22 cellular contexts compared by ENCODE assay signal in genomic region chr3:22170370-22170769, GRCh38.
A peak's percentile ranks its signal among the peaks of the same experiment; 100 is the strongest.
DNase-seq lines count a peak whose midpoint lies in the region; FAIRE-seq and TF ChIP-seq lines count a peak whose summit lies in the region.
"Had no signal": no experiment of that assay in that cellular context is flagged by ENCODE, and none has a peak within 500 bp of the region (broad histone marks: within the 10 kb centered on the region; RNA-seq: fewer than 3 reads in every experiment).

No MANE protein-coding gene starts in this region.

- H3F3A ChIP-seq in OCI-LY1 (ENCODE audit: insufficient read depth, low read length) = no peaks in the 10 kb centered on the region

- H3K4me1 ChIP-seq in OCI-LY1 (ENCODE audit: insufficient read depth, low read length, severe bottlenecking) (no peaks in the 10 kb centered on the region), kidney (ENCODE audit: control insufficient read depth in 1 of 2, insufficient read depth in 1 of 2, low read depth in 1 of 2, low read length in 2 of 2) (no peaks in the 10 kb centered on the region)
- H3K4me1 ChIP-seq: BLaER1, Caco-2, HAP-1 had no signal

- no peak for TF ChIP-seq CTCF in OCI-LY1 (IDR thresholded peaks at IDR 0.05; ENCODE audit: low read length)
- TF ChIP-seq CTCF in kidney (IDR thresholded peaks at IDR 0.05; ENCODE audit: borderline replicate concordance, extremely low read depth, insufficient read depth) = no peak

- no peak overlapping the region for H3K4me2 ChIP-seq in OCI-LY1 (ENCODE audit: low read length)
- H3K4me2 ChIP-seq: BLaER1 had no signal

- H3K9ac ChIP-seq in OCI-LY1 (ENCODE audit: low read length) (no peak overlapping the region), kidney (ENCODE audit: low read length in 2 of 2) (no peak overlapping the region)
- H3K9ac ChIP-seq: BLaER1 had no signal

- H3K27ac ChIP-seq in OCI-LY1 (ENCODE audit: low read depth, low read length, poor library complexity, severe bottlenecking) (no peak overlapping the region), kidney (ENCODE audit: low read depth in 2 of 2, low read length in 2 of 2) (no peak overlapping the region)
- H3K27ac ChIP-seq: BLaER1, C4-2B had no signal

- H3K79me2 ChIP-seq in OCI-LY1 (ENCODE audit: insufficient read depth, low read length) = no peaks in the 10 kb centered on the region

- 0 out of 2 replicates have a peak overlapping the region, but pooled peaks have one; percentile 12 for H2AFZ ChIP-seq in OCI-LY1 (ENCODE audit: low read length)

- in situ Hi-C loops in ACHN (cut with HindIII; ENCODE audit: low pct_ligation_motif_present, low pct_unique_long_range_greater_than_20kb, low sequenced_read_pairs) = no loop called here

- H3K4me3 ChIP-seq in OCI-LY1 (ENCODE audit: low read depth, low read length, poor library complexity, severe bottlenecking) (no peak overlapping the region), kidney (ENCODE audit: low read length in 2 of 2) (no peak overlapping the region)
- H3K4me3 ChIP-seq: BLaER1, HAP-1 had no signal

- no peaks in the 10 kb centered on the region for H3K9me2 ChIP-seq in OCI-LY1 (ENCODE audit: low read depth, low read length)

- H4K20me1 ChIP-seq in OCI-LY1 (ENCODE audit: insufficient read depth, low read length) = no peaks in the 10 kb centered on the region
- H4K20me1 ChIP-seq: BLaER1 had no signal

- H3K9me3 ChIP-seq in OCI-LY1 (ENCODE audit: low read length) (no peaks in the 10 kb centered on the region), kidney (ENCODE audit: control insufficient read depth in 1 of 2, low read length in 2 of 2) (no peaks in the 10 kb centered on the region)
- H3K9me3 ChIP-seq: Caco-2, HAP-1 had no signal

- no peak for DNase-seq in kidney
- DNase-seq in SW 1271 (lab: John Stamatoyannopoulos, UW) = no peak
- DNase-seq in cortex of kidney (lab: John Stamatoyannopoulos, UW) = no peak
- DNase-seq in ACHN = no peak
- no peak for DNase-seq in amniotic stem cell (lab: John Stamatoyannopoulos, UW)
- DNase-seq: 8988T; Caco-2; CD4-positive, CD25-positive, alpha-beta regulatory T cell; CD8-positive, alpha-beta T cell; DMS79; EL; GF-D8; GOT3; HFFc6 had no signal

- H3K36me3 ChIP-seq in OCI-LY1 (ENCODE audit: insufficient read depth, low read length) = no peaks in the 10 kb centered on the region
- no peaks in the 10 kb centered on the region for H3K36me3 ChIP-seq in kidney (ENCODE audit: control insufficient read depth in 1 of 2, insufficient read depth in 2 of 2, low read length in 2 of 2)
- H3K36me3 ChIP-seq: BLaER1, HAP-1 had no signal

- peak; percentile 70 for FAIRE-seq in A204.1 (lab: Jason Lieb, UNC)
- FAIRE-seq in endometrium (lab: Jason Lieb, UNC) = peak; percentile 70
- peak; percentile 89 for FAIRE-seq in kidney (lab: Jason Lieb, UNC)
- FAIRE-seq: GM12891, H54 had no signal

- intact Hi-C loops in kidney (cut with DNase I) = no loop called here

- no peaks in the 10 kb centered on the region for H3K27me3 ChIP-seq in OCI-LY1 (ENCODE audit: insufficient read depth, low read length)
- H3K27me3 ChIP-seq: BLaER1 had no signal
